Comparison of ENCODE assay signal across 8 cellular contexts in genomic region chr22:43015677-43016042, GRCh38. TPM values are rescaled to one million over a fixed set of nuclear protein-coding genes. Genes with fewer than 3 reads are reported as not detected.
DNase-seq lines count a peak whose midpoint lies in the region; ATAC-seq and TF ChIP-seq lines count a peak whose summit lies in the region.

No MANE protein-coding gene starts in this region.

- H3K9ac ChIP-seq in mucosa of stomach (ENCODE audit: low read length), result peak overlapping the region; percentile 81

- DNase-seq in AG04449 (ENCODE audit: low read depth, low spot score) (no peak), HL-60 (ENCODE audit: low read depth in 1 of 2, low spot score in 1 of 2) (peak in 1 of 2 experiments; percentile 7), cardiac fibroblast (ENCODE audit: low read depth in 2 of 2) (no peak), GM19240 (ENCODE audit: insufficient read length, low spot score) (no peak), cerebellum (ENCODE audit: low spot score) (no peak)
- DNase-seq in stimulated activated CD4-positive, alpha-beta T cell treated with anti-CD3 and anti-CD28 coated beads, Interleukin-2, amount 100 ng/mL, for 24 hours, result no peak

- no peaks in the 10 kb centered on the region for H3K9me3 ChIP-seq in mucosa of stomach (ENCODE audit: control insufficient read depth, low read length)

- POLR2A ChIA-PET in AG04449 (lab: Yijun Ruan, JAX), result interaction anchor here (0.6 to 4.2 kb wide), 12 partner anchors 8 to 160 kb away, joined by 3 to 46 read pairs (median 4); no protein-coding TSS in a partner anchor

- H3K4me3 ChIP-seq in AG04449 (ENCODE audit: low read depth, low read length) (peak overlapping the region; percentile 61), HL-60 (replicated peaks; ENCODE audit: insufficient read depth, low read length) (peak overlapping the region; percentile 53), cardiac fibroblast (replicated peaks in 1 of 2; ENCODE audit: low read depth in 2 of 2, low read length in 2 of 2) (peak overlapping the region; percentile 63 to 66), mucosa of stomach (ENCODE audit: low read length) (peak overlapping the region; percentile 87)

- CTCF ChIA-PET in AG04449 (lab: Yijun Ruan, JAX), result interaction anchor here (1.1 kb wide), 1 partner anchor 18 kb away, joined by 3 read pairs; no protein-coding TSS in a partner anchor

- peak overlapping the region; percentile 70 for H3K27ac ChIP-seq in HL-60 (replicated peaks)

- H3K36me3 ChIP-seq in mucosa of stomach (ENCODE audit: control insufficient read depth, insufficient read depth, low read length), result no peaks in the 10 kb centered on the region

- ATAC-seq in GM21529 (IDR thresholded peaks at IDR 0.05; ENCODE audit: unreplicated experiment), result no peak

- H3K27me3 ChIP-seq in HL-60 (ENCODE audit: insufficient read depth, poor library complexity, severe bottlenecking) (no peaks in the 10 kb centered on the region), mucosa of stomach (ENCODE audit: control insufficient read depth, insufficient read depth, low read length) (no peaks in the 10 kb centered on the region)

- H3K4me1 ChIP-seq in mucosa of stomach (ENCODE audit: control insufficient read depth, insufficient read depth, low read length), result peaks cover 43% of the 10 kb centered on the region

- TF ChIP-seq CTCF in AG04449 (IDR thresholded peaks at IDR 0.05; ENCODE audit: insufficient read depth, low read length, missing control alignments) (no peak), HL-60 (IDR thresholded peaks at IDR 0.05; ENCODE audit: insufficient read depth, low read length) (no peak), cardiac fibroblast (IDR thresholded peaks at IDR 0.05; ENCODE audit: low read depth, low read length) (no peak)

RNA-seq across cellular contexts. Expression of gene PACSIN2, which starts 0.7 kb away (rescaled TPM):
- total RNA-seq in cerebellum, result 24.5 TPM
